Comparison of ENCODE assay signal across 1 cellular context in genomic region chr13:103815619-103816018, GRCh38.
TF ChIP-seq lines count a peak whose summit lies in the region.

No MANE protein-coding gene starts in this region.

TF ChIP-seq in SK-N-SH, 30 proteins besides CTCF, POLR2A, EP300 and RAD21 (continued from another document):
- TF ChIP-seq USF2 (IDR thresholded peaks at IDR 0.05; ENCODE audit: borderline replicate concordance, low read depth, low read length) (no peak), FOXJ3 (CRISPR knock-in tag; IDR thresholded peaks at IDR 0.05) (no peak), TAF1 (IDR thresholded peaks at IDR 0.05; ENCODE audit: borderline replicate concordance, low read depth, low read length) (no peak), SMC3 (IDR thresholded peaks at IDR 0.05; ENCODE audit: low read depth, low read length) (no peak), FOSL2 (IDR thresholded peaks at IDR 0.05; ENCODE audit: borderline replicate concordance, low read depth) (no peak), NFIC (IDR thresholded peaks at IDR 0.05; ENCODE audit: borderline replicate concordance) (no peak), JUND (IDR thresholded peaks at IDR 0.05) (no peak), TEAD4 (IDR thresholded peaks at IDR 0.05; ENCODE audit: borderline replicate concordance, insufficient read depth) (no peak), NRF1 (IDR thresholded peaks at IDR 0.05; ENCODE audit: low read depth, low read length) (no peak)
